ENCODE assay signal across 21 cellular contexts in genomic region chr10:71179382-71179781, GRCh38.
"Had no signal": no experiment of that assay in that cellular context is flagged by ENCODE, and none has a peak within 500 bp of the region (broad histone marks: within the 10 kb centered on the region; RNA-seq: fewer than 3 reads in every experiment).

No MANE protein-coding gene starts in this region.

- ATAC-seq: left colon; left ventricle myocardium superior; stimulated activated naive B cell treated with anti-CD40 and anti-IgM and Interleukin-4, amounts not matched to agents 10 μg/mL and 1 μg/mL and 100 μg/mL, for 72 hours had no signal

- H3K4me3 ChIP-seq: dorsolateral prefrontal cortex, heart left ventricle, prostate gland, right lobe of liver, spleen had no signal

- H3K27me3 ChIP-seq: heart left ventricle, right lobe of liver had no signal

- H3K36me3 Mint-ChIP-seq: naive B cell; stimulated activated naive B cell treated with anti-CD40 and anti-IgM and Interleukin-4, amounts not matched to agents 10 μg/mL and 1 μg/mL and 100 μg/mL, for 72 hours had no signal

- H3K9me3 ChIP-seq: heart left ventricle, prostate gland, right lobe of liver, spleen had no signal

- H3K9me3 Mint-ChIP-seq: naive B cell; nephron; stimulated activated naive B cell treated with anti-CD40 and anti-IgM and Interleukin-4, amounts not matched to agents 10 μg/mL and 1 μg/mL and 100 μg/mL, for 72 hours had no signal

- H3K27ac Mint-ChIP-seq: naive B cell, nephron had no signal

- DNase-seq: cortex of kidney; dorsolateral prefrontal cortex; effector CD8-positive, alpha-beta T cell; foreskin melanocyte; heart left ventricle; hippocampal formation; left colon; left ventricle myocardium superior; mesendoderm; naive B cell; retina; right lobe of liver; spleen; stimulated activated CD4-positive, alpha-beta T cell treated with anti-CD3 and anti-CD28 coated beads, Interleukin-15, amount 100 ng/mL, for 24 hours; stimulated activated CD4-positive, alpha-beta T cell treated with anti-CD3 and anti-CD28 coated beads, Interleukin-1b, Interleukin-23, amount 100 ng/mL, for 48 hours; stimulated activated CD4-positive, alpha-beta T cell treated with anti-CD3 and anti-CD28 coated beads, Interleukin-4, amount 100 ng/mL, for 24 hours; stimulated activated naive B cell treated with anti-CD40 and anti-IgM and Interleukin-4, amounts not matched to agents 10 μg/mL and 1 μg/mL and 100 μg/mL, for 72 hours; trophoblast cell had no signal

- H3K4me1 Mint-ChIP-seq: naive B cell; stimulated activated naive B cell treated with anti-CD40 and anti-IgM and Interleukin-4, amounts not matched to agents 10 μg/mL and 1 μg/mL and 100 μg/mL, for 72 hours had no signal

- H3K4me3 Mint-ChIP-seq: naive B cell; nephron; stimulated activated naive B cell treated with anti-CD40 and anti-IgM and Interleukin-4, amounts not matched to agents 10 μg/mL and 1 μg/mL and 100 μg/mL, for 72 hours had no signal

- H3K27ac ChIP-seq: dorsolateral prefrontal cortex, heart left ventricle, parathyroid adenoma, prostate gland, right lobe of liver, spleen had no signal

- H3K36me3 ChIP-seq: heart left ventricle, prostate gland, right lobe of liver, spleen had no signal
